8 cellular contexts compared by ENCODE assay signal in genomic region chr6:129708496-129709216, GRCh38. TPM values are rescaled to one million over a fixed set of nuclear protein-coding genes. Genes with fewer than 3 reads are reported as not detected.
DNase-seq lines count a peak whose midpoint lies in the region; ATAC-seq, FAIRE-seq and TF ChIP-seq lines count a peak whose summit lies in the region.

No MANE protein-coding gene starts in this region.

- CTCF ChIA-PET in CD8-positive, alpha-beta T cell (lab: Charles Lee) = interaction anchor here (1.7 to 4.0 kb wide), 2 partner anchors 37 to 111 kb away, joined by 4 to 24 read pairs; no protein-coding TSS in a partner anchor
- CTCF ChIA-PET in OCI-LY7 (lab: Charles Lee; ENCODE audit: unreplicated experiment) = interaction anchor here (0.6 kb wide), 1 partner anchor 41 kb away, joined by 3 read pairs; no protein-coding TSS in a partner anchor

- peak overlapping the region; percentile 85 for H3K4me2 ChIP-seq in OCI-LY7 (ENCODE audit: low read length)

- H4K20me1 ChIP-seq in OCI-LY7 (ENCODE audit: insufficient read depth, low read length) = no peaks in the 10 kb centered on the region

- no peak for ATAC-seq in CD8-positive, alpha-beta T cell
- ATAC-seq in effector memory CD8-positive, alpha-beta T cell (replicated peaks) = no peak
- ATAC-seq in pancreas (peak in 2 of 4 donors; percentile 3 to 4), GM18858 (IDR thresholded peaks at IDR 0.05; ENCODE audit: unreplicated experiment) (no peak), HG03045 (IDR thresholded peaks at IDR 0.05; ENCODE audit: unreplicated experiment) (no peak), HG03469 (IDR thresholded peaks at IDR 0.05; ENCODE audit: unreplicated experiment) (no peak)

- H3K4me1 Mint-ChIP-seq in CD8-positive, alpha-beta T cell (ENCODE audit: low read depth) = peaks cover 30% of the 10 kb centered on the region
- peaks cover 27 to 51% of the 10 kb centered on the region in 2 donors for H3K4me1 Mint-ChIP-seq in effector memory CD8-positive, alpha-beta T cell (ENCODE audit: low read depth in 2 of 2)

- no peaks in the 10 kb centered on the region for H3K79me2 ChIP-seq in OCI-LY7 (ENCODE audit: insufficient read depth, low read depth, low read length)

- H3K4me3 Mint-ChIP-seq in CD8-positive, alpha-beta T cell = peak overlapping the region; percentile 93
- H3K4me3 Mint-ChIP-seq in effector memory CD8-positive, alpha-beta T cell = peak overlapping the region; percentile 87 to 95

- no peaks in the 10 kb centered on the region for H3K9me3 Mint-ChIP-seq in CD8-positive, alpha-beta T cell
- H3K9me3 Mint-ChIP-seq in effector memory CD8-positive, alpha-beta T cell = no peaks in the 10 kb centered on the region

- POLR2A ChIA-PET in CD8-positive, alpha-beta T cell (lab: Charles Lee) = interaction anchor here (1.3 kb wide), 1 partner anchor 313 kb away, joined by 4 read pairs; no protein-coding TSS in a partner anchor
- POLR2A ChIA-PET in OCI-LY7 (lab: Charles Lee) = interaction anchor here (0.6 to 3.9 kb wide), 15 partner anchors 9 to 1351 kb away, joined by 3 to 20 read pairs (median 3); no protein-coding TSS in a partner anchor

- WGBS in pancreas, 2 donors = 7 to 8% methylated on average over 4 of the region's 4 CpGs

- no TSS peak for BruUV-seq in OCI-LY7 (replicated peaks; lab: Mats Ljungman, UMichigan)

- FAIRE-seq in pancreas (lab: Jason Lieb, UNC) = no peak

- no peaks in the 10 kb centered on the region for H3K9me2 ChIP-seq in OCI-LY7 (ENCODE audit: insufficient read depth, low read length)

- TF ChIP-seq CTCF in CD8-positive, alpha-beta T cell (IDR thresholded peaks at IDR 0.05) = no peak
- TF ChIP-seq CTCF in OCI-LY7 (conservative IDR thresholded peaks at IDR 0.05; ENCODE audit: low read length) (no peak), pancreas (IDR thresholded peaks at IDR 0.05) (no peak)

- no peaks in the 10 kb centered on the region for H3K27me3 Mint-ChIP-seq in CD8-positive, alpha-beta T cell (ENCODE audit: low read depth)
- H3K27me3 Mint-ChIP-seq in effector memory CD8-positive, alpha-beta T cell = no peaks in the 10 kb centered on the region

- no peak for DNase-seq in CD8-positive, alpha-beta T cell
- DNase-seq in OCI-LY7 (ENCODE audit: low spot score) (no peak), pancreas (no peak), NCI-H2171 (lab: John Stamatoyannopoulos, UW) (no peak)
- no peak for DNase-seq in effector memory CD8-positive, alpha-beta T cell

- H3K27me3 ChIP-seq in CD8-positive, alpha-beta T cell (ENCODE audit: insufficient read depth, low read length) = no peaks in the 10 kb centered on the region
- no peaks in the 10 kb centered on the region for H3K27me3 ChIP-seq in pancreas

- peaks cover 4% of the 10 kb centered on the region for H3K36me3 Mint-ChIP-seq in CD8-positive, alpha-beta T cell
- H3K36me3 Mint-ChIP-seq in effector memory CD8-positive, alpha-beta T cell (ENCODE audit: insufficient read depth) = no peaks in the 10 kb centered on the region

- intact Hi-C loops in CD8-positive, alpha-beta T cell (cut with DNase I, micrococcal nuclease) = loop anchor here (5.0 kb wide), 1 partner anchor 36 kb away; no protein-coding TSS in a partner anchor
- intact Hi-C loops in OCI-LY7 (cut with micrococcal nuclease; ENCODE audit: unreplicated experiment) (loop anchor here (2.0 kb wide), 1 partner anchor 24 kb away; no protein-coding TSS in a partner anchor), pancreas (cut with DNase I) (loop anchor here in 1 of 3 donors (10.0 kb wide), 1 partner anchor 54 kb away; no protein-coding TSS in a partner anchor)

- no peaks in the 10 kb centered on the region for H3K9me3 ChIP-seq in CD8-positive, alpha-beta T cell (ENCODE audit: low read length)
- H3K9me3 ChIP-seq in OCI-LY7 (ENCODE audit: low read length) (no peaks in the 10 kb centered on the region), pancreas (no peaks in the 10 kb centered on the region)

- no peak overlapping the region for H3K4me3 ChIP-seq in CD8-positive, alpha-beta T cell (ENCODE audit: low read depth, low read length)
- H3K4me3 ChIP-seq in OCI-LY7 (ENCODE audit: low read depth, low read length, poor library complexity, severe bottlenecking) (peak overlapping the region; percentile 82), pancreas (peak overlapping the region; percentile 31 to 63 (median 50))

- no peaks in the 10 kb centered on the region for H3K36me3 ChIP-seq in CD8-positive, alpha-beta T cell (ENCODE audit: insufficient read depth, low read length)
- H3K36me3 ChIP-seq in OCI-LY7 (ENCODE audit: insufficient read depth, low read length) (no peaks in the 10 kb centered on the region), pancreas (no peaks in the 10 kb centered on the region)

- H3K4me1 ChIP-seq in CD8-positive, alpha-beta T cell (ENCODE audit: insufficient read depth, low read length) = peaks cover 7% of the 10 kb centered on the region
- peaks cover 27% of the 10 kb centered on the region for H3K4me1 ChIP-seq in OCI-LY7 (ENCODE audit: insufficient read depth, low read length, poor library complexity, severe bottlenecking)
- H3K4me1 ChIP-seq in pancreas = peaks cover 0 to 16% (median 5%) of the 10 kb centered on the region in 3 donors

- H2AFZ ChIP-seq in OCI-LY7 (ENCODE audit: low read length) = no peak overlapping the region

- no peak overlapping the region for H3K27ac Mint-ChIP-seq in CD8-positive, alpha-beta T cell
- H3K27ac Mint-ChIP-seq in effector memory CD8-positive, alpha-beta T cell = peak overlapping the region; percentile 75 to 91

- H3K27ac ChIP-seq in CD8-positive, alpha-beta T cell (ENCODE audit: low read depth, low read length) = no peak overlapping the region
- H3K27ac ChIP-seq in OCI-LY7 (ENCODE audit: low read depth, low read length, poor library complexity, severe bottlenecking) = no peak overlapping the region
- H3K27ac ChIP-seq in pancreas = peak overlapping the region in 3 of 4 donors; percentile 78 to 95 (median 90)

RNA-seq across cellular contexts. Expression of gene ARHGAP18, which starts 1.3 kb away (rescaled TPM):
- 1 to 10 TPM in 1 of 2 experiments, under 1 TPM in 1; 0.71 to 1.5 TPM for total RNA-seq in CD8-positive, alpha-beta T cell
- total RNA-seq in OCI-LY7 (2014; rRNA removed; shearing (Covaris generic)) = 4.8 and 5.9 TPM in 2 replicates
- 7.5 TPM in 2 replicates for total RNA-seq in OCI-LY7 (2022)
- 10 to 100 TPM; 22.9 to 41.0 (median 29.6) TPM for total RNA-seq in pancreas
- polyA plus RNA-seq in pancreas = 10 to 100 TPM in 1 of 2 donors, 1 to 10 TPM in 1; 8.2 to 11.6 TPM

Comparison
In these comparisons a context has a peak if more than half of its experiments do, and no peak if none do; other contexts are left out.
1. H3K27ac ChIP-seq: peak in pancreas (3 of 4); none in CD8-positive, alpha-beta T cell (single experiment) and OCI-LY7 (single experiment).